8 cellular contexts compared by ENCODE assay signal in the genomic region with DNA sequence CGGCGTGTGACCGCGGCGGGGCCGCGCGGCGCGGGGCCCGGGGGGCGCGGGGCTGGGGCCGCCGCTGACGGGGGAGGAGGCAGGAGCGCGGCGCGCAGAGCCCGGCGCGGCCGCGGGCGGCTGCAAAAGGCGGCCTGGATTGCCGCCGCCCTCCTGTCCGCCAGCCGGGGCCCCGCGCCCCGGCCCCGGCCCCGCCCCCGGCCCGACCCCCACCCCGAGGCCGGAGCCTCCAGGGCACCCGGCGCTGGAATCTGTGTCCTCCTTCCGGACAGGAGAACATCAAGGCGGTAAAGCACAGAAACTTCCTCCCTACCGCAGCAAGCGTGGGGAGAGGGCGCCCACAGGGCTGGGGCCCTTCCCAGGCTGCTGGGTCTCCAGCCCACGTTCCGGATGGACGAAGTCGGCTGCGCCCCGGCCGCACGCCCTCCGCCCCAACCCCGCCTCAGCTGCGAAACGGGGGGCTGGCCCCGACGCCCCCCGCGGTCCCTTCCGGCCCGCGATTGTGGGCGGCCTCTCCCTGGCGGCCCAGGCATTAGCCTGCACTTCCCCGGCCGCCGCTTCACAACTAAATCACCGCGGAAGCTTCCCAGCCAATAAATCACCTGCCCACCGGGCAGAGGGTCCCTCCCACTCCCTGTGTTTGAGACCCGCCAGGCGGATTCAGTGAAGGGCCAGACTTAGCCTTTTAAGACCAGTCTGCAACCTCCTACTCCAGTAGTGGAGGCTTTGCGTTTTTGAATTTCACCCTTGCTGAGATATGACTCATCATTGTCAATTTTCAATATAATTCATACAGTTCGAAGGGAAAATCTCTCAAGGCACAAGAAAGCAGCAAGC.
DNase-seq lines count a peak whose midpoint lies in the region; ATAC-seq and TF ChIP-seq lines count a peak whose summit lies in the region.

No MANE protein-coding gene starts in this region.

- no peaks in the 10 kb centered on the region for H3K9me3 ChIP-seq in A673 (ENCODE audit: low read depth, low read length, poor library complexity, severe bottlenecking)
- H3K9me3 ChIP-seq in ectodermal cell (ENCODE audit: control insufficient read depth, low read length), result no peaks in the 10 kb centered on the region
- H3K9me3 ChIP-seq in lung (ENCODE audit: control insufficient read depth in 2 of 2, insufficient read depth in 1 of 2, low read length in 1 of 2), result no peaks in the 10 kb centered on the region

- 0% methylated on average over 78 of the region's 78 CpGs for WGBS in ectodermal cell, 2 experiments
- WGBS in lung, 2 donors, result 0 to 1% methylated on average over 51 to 78 of the region's 78 CpGs

- intact Hi-C loops in A673 (cut with micrococcal nuclease; ENCODE audit: unreplicated experiment), result loop anchor here (2.0 kb wide), 1 partner anchor 49 kb away; no protein-coding TSS in a partner anchor

- H3K27ac ChIP-seq in A673 (ENCODE audit: low read depth, low read length, poor library complexity, severe bottlenecking) (peak overlapping the region; percentile 87), ectodermal cell (ENCODE audit: insufficient read depth, low read depth, low read length, poor library complexity, severe bottlenecking) (peak overlapping the region; percentile 86), lung (ENCODE audit: low read depth in 1 of 2, low read length in 1 of 2) (peak overlapping the region; percentile 97 to 100)

- H3K36me3 ChIP-seq in A673 (ENCODE audit: insufficient read depth, low read length, poor library complexity, severe bottlenecking) (peaks cover 16% of the 10 kb centered on the region), ectodermal cell (ENCODE audit: control insufficient read depth, insufficient read depth, low read length) (no peaks in the 10 kb centered on the region), lung (ENCODE audit: control insufficient read depth in 2 of 2, insufficient read depth in 2 of 2, low read length in 2 of 2) (peaks cover 0 to 3% of the 10 kb centered on the region in 2 donors)

- peak; percentile 42 for ATAC-seq in lung (ENCODE audit: insufficient read depth, low FRiP score)

- BruUV-seq in A673 (replicated peaks; lab: Mats Ljungman, UMichigan), result no TSS peak

- H3K4me3 ChIP-seq in A673 (ENCODE audit: low read depth, low read length, poor library complexity, severe bottlenecking), result peak overlapping the region; percentile 79
- peak overlapping the region; percentile 60 for H3K4me3 ChIP-seq in ectodermal cell (ENCODE audit: insufficient read depth, low read depth, low read length)
- peak overlapping the region; percentile 87 for H3K4me3 ChIP-seq in lung

- H3K4me1 ChIP-seq in A673 (ENCODE audit: insufficient read depth, low read length, poor library complexity, severe bottlenecking) (peaks cover 43% of the 10 kb centered on the region), ectodermal cell (ENCODE audit: control insufficient read depth, insufficient read depth, low read length) (peaks cover 44% of the 10 kb centered on the region), lung (ENCODE audit: control insufficient read depth in 2 of 2, insufficient read depth in 2 of 2, low read length in 2 of 2) (peaks cover 12 to 17% of the 10 kb centered on the region in 2 donors)

- no peak for TF ChIP-seq CTCF in A673 (conservative IDR thresholded peaks at IDR 0.05; ENCODE audit: low read depth, low read length)
- no peak for TF ChIP-seq CTCF in lung (IDR thresholded peaks at IDR 0.05; ENCODE audit: control extremely low read depth, extremely low read depth)

- peak; percentile 85 for DNase-seq in A673 (ENCODE audit: low spot score)
- DNase-seq in NCI-H2227 (lab: John Stamatoyannopoulos, UW; ENCODE audit: unreplicated experiment), result peak; percentile 90
- peak; percentile 45 to 46 for DNase-seq in activated CD4-positive, alpha-beta T cell treated with anti-CD3 and anti-CD28 coated beads, Interleukin-2, amount 50 U/mL, for 24 hours (ENCODE audit: low read depth in 1 of 2, low spot score in 1 of 2)
- peak; percentile 42 for DNase-seq in lung (ENCODE audit: low spot score)
- peak; percentile 56 to 61 for DNase-seq in stimulated activated CD8-positive, alpha-beta memory T cell treated with anti-CD3 and anti-CD28 coated beads, Interleukin-15, amount 100 ng/mL, for 48 hours (ENCODE audit: low read depth in 2 of 2)
- DNase-seq in NCI-H1694 treated with DMSO at 0.1 percent for 48 hours (lab: John Stamatoyannopoulos, UW), result no peak

- POLR2A ChIA-PET in A673 (lab: Charles Lee; ENCODE audit: low non-redundant PET), result no interaction called here

- CTCF ChIA-PET in A673 (lab: Charles Lee), result no interaction called here

- TF ChIP-seq POLR2A in GM19099 (IDR thresholded peaks at IDR 0.05; ENCODE audit: extremely low read depth, insufficient read length, low read depth), result peak; percentile 44

- no peaks in the 10 kb centered on the region for H3K27me3 ChIP-seq in A673 (replicated peaks; ENCODE audit: insufficient read depth, low read depth, low read length, poor library complexity)
- H3K27me3 ChIP-seq in ectodermal cell (ENCODE audit: control insufficient read depth, insufficient read depth, low read length, poor library complexity, severe bottlenecking), result no peaks in the 10 kb centered on the region
- H3K27me3 ChIP-seq in lung (ENCODE audit: control insufficient read depth, insufficient read depth), result no peaks in the 10 kb centered on the region
